Comparison of ENCODE assay signal across 19 cellular contexts in genomic region chr1:116458695-116459094, GRCh38.
DNase-seq lines count a peak whose midpoint lies in the region; ATAC-seq, FAIRE-seq and TF ChIP-seq lines count a peak whose summit lies in the region.
"Had no signal": no experiment of that assay in that cellular context is flagged by ENCODE, and none has a peak within 500 bp of the region (broad histone marks: within the 10 kb centered on the region; RNA-seq: fewer than 3 reads in every experiment).

No MANE protein-coding gene starts in this region.

- H2BK5ac ChIP-seq in H1 (ENCODE audit: low read depth, low read length): no peak overlapping the region

- WGBS in H1 (ENCODE audit: extremely low coverage in 1 of 2, insufficient coverage in 1 of 2, insufficient read length in 1 of 2, insufficient replicate concordance in 2 of 2, low coverage in 1 of 2, low lambda C conversion rate in 2 of 2, missing lambda C conversion rate in 1 of 2), 2 experiments: 71% methylated on average over 7 of the region's 7 CpGs; no CpG with 5 or more reads in 1 of the 2 experiments

- no peak overlapping the region for H3K56ac ChIP-seq in H1 (replicated peaks; ENCODE audit: insufficient read length, low read depth, low read length)

- H3K36me3 ChIP-seq in H1 (ENCODE audit: control insufficient read depth in 2 of 4, insufficient read depth in 4 of 4, low read length in 3 of 4): no peaks in the 10 kb centered on the region

- no peak overlapping the region for H2BK15ac ChIP-seq in H1 (ENCODE audit: low read length)

- no peak overlapping the region for H3K9ac ChIP-seq in H1 (replicated peaks in 1 of 4; ENCODE audit: extremely low read depth in 1 of 4, low read depth in 3 of 4, low read length in 3 of 4)
- H3K9ac ChIP-seq: KMS-11 had no signal

- H3K14ac ChIP-seq in H1 (ENCODE audit: insufficient read length): no peak overlapping the region

- peak overlapping the region; percentile 89; the same call in 1 of the 2 replicates for H2AFZ ChIP-seq in H1 (ENCODE audit: low read length)

- no peaks in the 10 kb centered on the region for H3K79me2 ChIP-seq in H1 (ENCODE audit: control insufficient read depth in 1 of 2, insufficient read depth in 2 of 2, low read length in 2 of 2)

- H3K4me3 ChIP-seq in H1 (ENCODE audit: extremely low read depth in 1 of 4, insufficient read depth in 2 of 4, low read depth in 3 of 4, low read length in 4 of 4): no peak overlapping the region
- H3K4me3 ChIP-seq: SK-N-MC had no signal

- H4K91ac ChIP-seq in H1 (replicated peaks; ENCODE audit: insufficient read length, low read length): no peak overlapping the region

- no peak overlapping the region for H2BK120ac ChIP-seq in H1 (replicated peaks; ENCODE audit: low read depth, low read length)

- peaks cover 0 to 3% (median under 1%) of the 10 kb centered on the region in 4 experiments; a peak in 3 of 7 replicates for H3K4me1 ChIP-seq in H1 (replicated peaks in 1 of 4; ENCODE audit: control insufficient read depth in 3 of 4, insufficient read depth in 4 of 4, low read length in 3 of 4)

- H3K27me3 Mint-ChIP-seq in neural crest cell (ENCODE audit: low read depth): no peaks in the 10 kb centered on the region

- no peak for TF ChIP-seq POLR2A in H1 (IDR thresholded peaks at IDR 0.05; ENCODE audit: control extremely low read depth in 1 of 2, low read depth in 2 of 2, low read length in 2 of 2)

- H3K79me1 ChIP-seq in H1 (ENCODE audit: low read depth, low read length): no peaks in the 10 kb centered on the region

- no peak for ATAC-seq in GM19467 (IDR thresholded peaks at IDR 0.05; ENCODE audit: unreplicated experiment)

- no peak for TF ChIP-seq RAD21 in H1 (IDR thresholded peaks at IDR 0.05 in 1 of 2, conservative IDR thresholded peaks at IDR 0.05 in 1 of 2; ENCODE audit: low read depth in 2 of 2, low read length in 2 of 2)

- TF ChIP-seq CTCF in H1 (IDR thresholded peaks at IDR 0.05; ENCODE audit: control extremely low read depth in 1 of 3, insufficient read depth in 1 of 3, low read depth in 1 of 3, low read length in 3 of 3) (no peak), neural crest cell (conservative IDR thresholded peaks at IDR 0.05) (no peak)

- H4K5ac ChIP-seq in H1 (ENCODE audit: insufficient read length, low read depth, low read length): no peak overlapping the region

- H3K4me3 Mint-ChIP-seq in neural crest cell: peak overlapping the region; percentile 13
- H3K4me3 Mint-ChIP-seq: CD14-positive monocyte had no signal

- no peak for TF ChIP-seq EP300 in H1 (IDR thresholded peaks at IDR 0.05; ENCODE audit: borderline replicate concordance in 1 of 2, low read depth in 2 of 2, low read length in 2 of 2)

- no peaks in the 10 kb centered on the region for H3K27me3 ChIP-seq in H1 (replicated peaks in 1 of 4; ENCODE audit: control insufficient read depth in 3 of 4, extremely low read depth in 1 of 4, insufficient read depth in 3 of 4, low read length in 3 of 4)

- H3K27ac ChIP-seq in H1 (ENCODE audit: low read depth, low read length): no peak overlapping the region
- H3K27ac ChIP-seq: KMS-11, SK-N-MC had no signal

- no peak overlapping the region for H3K23ac ChIP-seq in H1 (ENCODE audit: insufficient read length)

- DNase-seq in NCI-H524 (lab: John Stamatoyannopoulos, UW): peak; percentile 3 to 8
- no peak for DNase-seq in NCI-H524 treated with DMSO at 0.1 percent for 48 hours (lab: John Stamatoyannopoulos, UW)
- no peak for DNase-seq in H1 (ENCODE audit: low read depth in 1 of 2, low spot score in 2 of 2)
- DNase-seq in neural crest cell (ENCODE audit: low read depth, low spot score): no peak
- DNase-seq in NCI-H1105 treated with DMSO at 0.1 percent for 48 hours (lab: John Stamatoyannopoulos, UW): no peak
- DNase-seq in EL: no peak
- no peak for DNase-seq in NCI-H1048 (lab: John Stamatoyannopoulos, UW)
- DNase-seq: 8988T, DND-41, HCEC 1CT, MV-4-11, NCI-H1417 treated with DMSO at 0.1 percent for 48 hours, NCI-H1930, OCI-M1 had no signal

- H3K9me3 Mint-ChIP-seq in neural crest cell: no peaks in the 10 kb centered on the region

- no peak overlapping the region for H2AK5ac ChIP-seq in H1 (ENCODE audit: low read depth, low read length)

- H2BK12ac ChIP-seq in H1 (ENCODE audit: low read depth, low read length): no peak overlapping the region

- CTCF ChIA-PET in H1 (lab: Charles Lee; ENCODE audit: partially characterized antibody): interaction anchor here (0.9 to 1.5 kb wide), 4 partner anchors 16 to 308 kb away, joined by 3 to 4 read pairs (median 4); no protein-coding TSS in a partner anchor

- no peaks in the 10 kb centered on the region for H3K36me3 Mint-ChIP-seq in neural crest cell (ENCODE audit: low read depth)
- H3K36me3 Mint-ChIP-seq: CD14-positive monocyte had no signal

- H3K4me2 ChIP-seq in H1 (ENCODE audit: insufficient read depth in 1 of 2, low read depth in 2 of 2, low read length in 2 of 2): no peak overlapping the region
- H3K4me2 ChIP-seq: KMS-11 had no signal

- H3K23me2 ChIP-seq in H1 (ENCODE audit: low read depth, low read length): no peaks in the 10 kb centered on the region; the same call in 1 of the 2 replicates

- H4K20me1 ChIP-seq in H1 (replicated peaks in 1 of 2; ENCODE audit: control insufficient read depth in 1 of 2, insufficient read depth in 2 of 2, low read length in 2 of 2): no peaks in the 10 kb centered on the region

- POLR2A ChIA-PET in H1 (lab: Charles Lee; ENCODE audit: partially characterized antibody): no interaction called here

- no peak overlapping the region for H3K4ac ChIP-seq in H1 (replicated peaks; ENCODE audit: insufficient read length, low read depth, low read length)

- H3K4me1 Mint-ChIP-seq in neural crest cell: peaks cover 24% of the 10 kb centered on the region
- H3K4me1 Mint-ChIP-seq: CD14-positive monocyte had no signal

- peak overlapping the region; percentile 61 for H3K27ac Mint-ChIP-seq in neural crest cell (ENCODE audit: unreplicated experiment)
- H3K27ac Mint-ChIP-seq: CD14-positive monocyte had no signal

- no peak overlapping the region for H2BK20ac ChIP-seq in H1 (ENCODE audit: low read length)

- H4K8ac ChIP-seq in H1 (ENCODE audit: extremely low read depth, insufficient read depth, low read length): no peak overlapping the region

- no peak for FAIRE-seq in H1 (lab: Jason Lieb, UNC)
- FAIRE-seq: G401.6 had no signal

- no peak overlapping the region for H3K18ac ChIP-seq in H1 (ENCODE audit: extremely low read depth, low read length)

- H3K9me3 ChIP-seq in H1 (ENCODE audit: insufficient read depth in 2 of 2, low read depth in 1 of 2, low read length in 1 of 2): no peaks in the 10 kb centered on the region

TF ChIP-seq in H1, 55 proteins besides CTCF, POLR2A, EP300 and RAD21 (continues in another document):
- TF ChIP-seq CBX5 (IDR thresholded peaks at IDR 0.05; ENCODE audit: low read depth, low read length) (no peak), TAF7 (optimal IDR thresholded peaks at IDR 0.05; ENCODE audit: borderline replicate concordance, low read depth, low read length) (no peak)

Comparison
In these comparisons a context has a peak if more than half of its experiments do, and no peak if none do; other contexts are left out.
1. DNase-seq: peak in NCI-H524 (2 of 2); none in NCI-H524 treated with DMSO at 0.1 percent for 48 hours (single experiment), H1 (0 of 2), neural crest cell (single experiment), NCI-H1105 treated with DMSO at 0.1 percent for 48 hours (single experiment), EL (single experiment) and NCI-H1048 (single experiment).